Comparison of ENCODE assay signal across 8 cellular contexts in genomic region chr3:4776980-4777581, GRCh38.
DNase-seq lines count a peak whose midpoint lies in the region; ATAC-seq, FAIRE-seq and TF ChIP-seq lines count a peak whose summit lies in the region.

No MANE protein-coding gene starts in this region.

- no peak overlapping the region for H3K4me2 ChIP-seq in HepG2 (ENCODE audit: low read depth, low read length)

- no peak for FAIRE-seq in HepG2 (lab: Jason Lieb, UNC)

- no peaks in the 10 kb centered on the region for H3K9me3 Mint-ChIP-seq in activated naive CD8-positive, alpha-beta T cell (ENCODE audit: low read depth)
- no peaks in the 10 kb centered on the region for H3K9me3 Mint-ChIP-seq in nephron progenitor cell

- H3K27ac Mint-ChIP-seq in activated naive CD8-positive, alpha-beta T cell, result peak overlapping the region; percentile 79
- peak overlapping the region; percentile 59 for H3K27ac Mint-ChIP-seq in nephron progenitor cell

- TF ChIP-seq EP300 in HepG2 (IDR thresholded peaks at IDR 0.05; ENCODE audit: low read depth in 2 of 2, low read length in 2 of 2) (no peak), HepG2 (CRISPR knock-in tag; IDR thresholded peaks at IDR 0.05; ENCODE audit: borderline replicate concordance) (no peak)

- no peak for DNase-seq in right lobe of liver
- no peak for DNase-seq in HepG2 (ENCODE audit: low spot score)
- DNase-seq in nephron progenitor cell, result no peak
- no peak for DNase-seq in activated CD4-positive, CD25-positive, alpha-beta regulatory T cell treated with anti-CD3 and anti-CD28 coated beads, Interleukin-2, amount 50 U/mL, for 72 hours
- no peak for DNase-seq in activated CD8-positive, alpha-beta memory T cell treated with anti-CD3 and anti-CD28 coated beads, Interleukin-2, amount 50 U/mL, for 4 hours
- DNase-seq in iPS-NIHi11 (ENCODE audit: low spot score), result no peak

- TF ChIP-seq RAD21 in HepG2 (CRISPR knock-in tag; IDR thresholded peaks at IDR 0.05), result no peak

- H2AFZ ChIP-seq in HepG2 (ENCODE audit: low read length), result no peak overlapping the region

- in situ Hi-C loops in HepG2 (cut with HindIII; ENCODE audit: extremely low pct_ligation_motif_present, low pct_unique_long_range_greater_than_20kb), result no loop called here

- 27% methylated on average over 5 of the region's 5 CpGs for WGBS in right lobe of liver (ENCODE audit: insufficient coverage, low coverage, low lambda C conversion rate, missing lambda C conversion rate)
- 82% methylated on average over 5 of the region's 5 CpGs for WGBS in HepG2 (ENCODE audit: low lambda C conversion rate)

- no peaks in the 10 kb centered on the region for H3K36me3 ChIP-seq in right lobe of liver
- peaks cover 0 to 7% of the 10 kb centered on the region in 2 experiments; a peak in 3 of 5 replicates for H3K36me3 ChIP-seq in HepG2 (replicated peaks in 1 of 2; ENCODE audit: control insufficient read depth in 1 of 2, insufficient read depth in 2 of 2, low read length in 2 of 2)

- peak in 3 of 4 donors; percentile 53 to 55 (median 53) for ATAC-seq in right lobe of liver
- ATAC-seq in HepG2, result no peak
- ATAC-seq in HG03064 (IDR thresholded peaks at IDR 0.05; ENCODE audit: low read depth, unreplicated experiment), result peak; percentile 72

- peaks cover 37% of the 10 kb centered on the region for H3K36me3 Mint-ChIP-seq in activated naive CD8-positive, alpha-beta T cell
- peaks cover 85% of the 10 kb centered on the region for H3K36me3 Mint-ChIP-seq in nephron progenitor cell (ENCODE audit: low read depth)

- intact Hi-C loops in right lobe of liver (cut with DNase I), result no loop called here
- intact Hi-C loops in HepG2 (cut with micrococcal nuclease; ENCODE audit: unreplicated experiment), result no loop called here

- no TSS peak for BruUV-seq in HepG2 (replicated peaks; lab: Mats Ljungman, UMichigan)

- TF ChIP-seq POLR2A in right lobe of liver (IDR thresholded peaks at IDR 0.05) (no peak), HepG2 (IDR thresholded peaks at IDR 0.05; ENCODE audit: insufficient read depth in 1 of 2, low read depth in 2 of 2, low read length in 2 of 2) (no peak)

- no peaks in the 10 kb centered on the region for H3K79me2 ChIP-seq in HepG2 (ENCODE audit: insufficient read depth, low read length)

- no peaks in the 10 kb centered on the region for H3K27me3 Mint-ChIP-seq in activated naive CD8-positive, alpha-beta T cell
- no peaks in the 10 kb centered on the region for H3K27me3 Mint-ChIP-seq in nephron progenitor cell (ENCODE audit: low read depth, poor library complexity)

- no peak overlapping the region for H3K9ac ChIP-seq in HepG2 (ENCODE audit: insufficient read depth, low read depth, low read length)

- H3K4me3 Mint-ChIP-seq in activated naive CD8-positive, alpha-beta T cell, result no peak overlapping the region
- H3K4me3 Mint-ChIP-seq in nephron progenitor cell, result no peak overlapping the region

- CTCF ChIA-PET in HepG2 (lab: Yijun Ruan, JAX; ENCODE audit: low intra/inter-chr PET ratio, low total read pairs), result no interaction called here

- H3K4me1 ChIP-seq in right lobe of liver (peaks cover 0 to 12% (median 2%) of the 10 kb centered on the region in 4 donors), HepG2 (ENCODE audit: insufficient read depth, low read length) (peaks cover 15% of the 10 kb centered on the region)

- TF ChIP-seq CTCF in right lobe of liver (IDR thresholded peaks at IDR 0.05) (no peak), HepG2 (CRISPR knock-in tag; IDR thresholded peaks at IDR 0.05) (no peak), nephron progenitor cell (IDR thresholded peaks at IDR 0.05) (no peak)

- POLR2A ChIA-PET in HepG2 (lab: Yijun Ruan, JAX), result no interaction called here

- H3K9me3 ChIP-seq in right lobe of liver (no peaks in the 10 kb centered on the region), HepG2 (ENCODE audit: low read length) (no peaks in the 10 kb centered on the region)

- peaks cover 13% of the 10 kb centered on the region for H3K4me1 Mint-ChIP-seq in activated naive CD8-positive, alpha-beta T cell (ENCODE audit: low read depth)
- peaks cover 21% of the 10 kb centered on the region for H3K4me1 Mint-ChIP-seq in nephron progenitor cell

- no peaks in the 10 kb centered on the region for H3K27me3 ChIP-seq in right lobe of liver
- no peaks in the 10 kb centered on the region for H3K27me3 ChIP-seq in HepG2 (ENCODE audit: control insufficient read depth in 1 of 2, insufficient read depth in 2 of 2, low read length in 2 of 2)

- H3K4me3 ChIP-seq in right lobe of liver, result no peak overlapping the region
- no peak overlapping the region for H3K4me3 ChIP-seq in HepG2 (replicated peaks in 1 of 3; ENCODE audit: insufficient read depth in 1 of 3, low read depth in 2 of 3, low read length in 3 of 3)

- H3K27ac ChIP-seq in right lobe of liver (no peak overlapping the region), HepG2 (ENCODE audit: extremely low read length, insufficient read depth, low read length) (no peak overlapping the region)

- H4K20me1 ChIP-seq in HepG2 (ENCODE audit: insufficient read depth, low read length), result no peaks in the 10 kb centered on the region

TF ChIP-seq in HepG2, 621 proteins besides CTCF, POLR2A, EP300 and RAD21 (continues in another document):
- TF ChIP-seq TEAD2 (CRISPR knock-in tag; IDR thresholded peaks at IDR 0.05) (no peak), TFAP4 (IDR thresholded peaks at IDR 0.05; ENCODE audit: borderline replicate concordance, low read depth) (no peak), KLF9 (CRISPR knock-in tag; IDR thresholded peaks at IDR 0.05; ENCODE audit: low read depth) (no peak), ZNF781 (CRISPR knock-in tag; IDR thresholded peaks at IDR 0.05; ENCODE audit: borderline replicate concordance, not compliant biosample characterization) (no peak), HCFC1 (IDR thresholded peaks at IDR 0.05; ENCODE audit: low read depth, low read length) (no peak), ZBTB40 (IDR thresholded peaks at IDR 0.05) (no peak), ZBTB40 (CRISPR knock-in tag; IDR thresholded peaks at IDR 0.05) (no peak)
